ENCODE assay signal across 30 cellular contexts in genomic region chr5:153537225-153537624, GRCh38. TPM values are rescaled to one million over a fixed set of nuclear protein-coding genes. Genes with fewer than 3 reads are reported as not detected.
"Had no signal": no experiment of that assay in that cellular context is flagged by ENCODE, and none has a peak within 500 bp of the region (broad histone marks: within the 10 kb centered on the region; RNA-seq: fewer than 3 reads in every experiment).

No MANE protein-coding gene starts in this region.

- H3K4me3 ChIP-seq: ascending aorta, body of pancreas, breast epithelium, K562, SJSA1 had no signal

- H3K36me3 ChIP-seq: ascending aorta, breast epithelium, SJSA1 had no signal

- ATAC-seq: activated CD4-positive, alpha-beta T cell treated with anti-CD3 and anti-CD28 coated beads for 36 hours; activated CD4-positive, CD25-positive, alpha-beta regulatory T cell treated with anti-CD3 and anti-CD28 coated beads, Interleukin-2, amount 50 U/mL, for 24 hours; body of pancreas; K562; Panc1 had no signal

- H3K4me1 ChIP-seq: body of pancreas, breast epithelium, SJSA1 had no signal

- H3K27ac ChIP-seq: ascending aorta, body of pancreas, breast epithelium, SJSA1 had no signal

- H3K27me3 ChIP-seq: ascending aorta, body of pancreas, breast epithelium, SJSA1 had no signal

- H3K9me3 ChIP-seq: ascending aorta, body of pancreas, breast epithelium, SJSA1, SK-N-SH had no signal

- H3K9ac ChIP-seq: SK-N-SH had no signal

- DNase-seq: activated CD4-positive, alpha-beta memory T cell treated with anti-CD3 and anti-CD28 coated beads for 36 hours; activated CD4-positive, alpha-beta T cell treated with anti-CD3 and anti-CD28 coated beads for 36 hours; activated CD4-positive, alpha-beta T cell treated with anti-CD3 and anti-CD28 coated beads, Interleukin-2, amount 10 ng/mL, durations not matched to agents 7 days and 5 days; activated CD8-positive, alpha-beta memory T cell treated with anti-CD3 and anti-CD28 coated beads, Interleukin-2, amount 50 U/mL, for 4 hours; activated effector memory CD4-positive, alpha-beta T cell treated with anti-CD3 and anti-CD28 coated beads, Interleukin-2, amount 50 U/mL, for 16 hours; activated naive CD4-positive, alpha-beta T cell; activated naive CD8-positive, alpha-beta T cell treated with anti-CD3 and anti-CD28 coated beads, Interleukin-2, amount 10 ng/mL, durations not matched to agents 7 days and 5 days; activated T-cell treated with anti-CD3 and anti-CD28 coated beads, Interleukin-2, amount 50 U/mL, for 48 hours; body of pancreas; cerebellar nuclear complex; Karpas-422; NCI-H1105; NCI-H1436; NCI-H1694; NCI-H1930; NCI-H2081 treated with DMSO at 0.1 percent for 48 hours; NCI-H446; NCI-H510A treated with DMSO at 0.1 percent for 48 hours; NCI-H526 treated with DMSO at 0.1 percent for 48 hours; NCI-H774; SHP77 treated with DMSO at 0.1 percent for 48 hours; SK-N-SH had no signal

- H3K4me2 ChIP-seq: SK-N-SH had no signal

RNA-seq across cellular contexts. Expression of gene GRIA1, which starts 46.8 kb away (rescaled TPM):
- total RNA-seq: activated CD4-positive, alpha-beta memory T cell treated with anti-CD3 and anti-CD28 coated beads for 36 hours; activated CD4-positive, alpha-beta T cell treated with anti-CD3 and anti-CD28 coated beads for 36 hours; activated CD4-positive, alpha-beta T cell treated with anti-CD3 and anti-CD28 coated beads, Interleukin-2, amount 10 ng/mL, durations not matched to agents 7 days and 5 days; activated naive CD8-positive, alpha-beta T cell treated with anti-CD3 and anti-CD28 coated beads, Interleukin-2, amount 10 ng/mL, durations not matched to agents 7 days and 5 days; K562; MCF 10A; RPMI7951; SJSA1 had no signal
- polyA plus RNA-seq: K562 had no signal
